ENCODE assay signal across 2 cellular contexts in genomic region chr4:8215641-8216442, GRCh38.
TF ChIP-seq lines count a peak whose summit lies in the region.

No MANE protein-coding gene starts in this region.

TF ChIP-seq in HepG2, 621 proteins besides CTCF, POLR2A, EP300 and RAD21:
- TF ChIP-seq AGO2 (optimal IDR thresholded peaks at IDR 0.05; ENCODE audit: low read depth, low read length), result peak; percentile 29
- TF ChIP-seq MYNN (CRISPR knock-in tag; IDR thresholded peaks at IDR 0.05; ENCODE audit: low read depth), result no peak
- no peak for TF ChIP-seq ARID2 (CRISPR knock-in tag; IDR thresholded peaks at IDR 0.05; ENCODE audit: borderline replicate concordance)
- TF ChIP-seq NR2F2 (IDR thresholded peaks at IDR 0.05; ENCODE audit: borderline replicate concordance, low read depth), result no peak

TF ChIP-seq in H1, 55 proteins besides CTCF, POLR2A, EP300 and RAD21:
- TF ChIP-seq CREB1 (IDR thresholded peaks at IDR 0.05) (no peak), SUZ12 (IDR thresholded peaks at IDR 0.05; ENCODE audit: low read length) (no peak), SAP30 (IDR thresholded peaks at IDR 0.05; ENCODE audit: insufficient read depth, insufficient replicate concordance, low read length) (no peak), BCL11A (IDR thresholded peaks at IDR 0.05; ENCODE audit: low read depth in 2 of 2, low read length in 2 of 2) (no peak), RNF2 (IDR thresholded peaks at IDR 0.05; ENCODE audit: borderline replicate concordance, low read depth, low read length, missing control alignments, poor library complexity, severe bottlenecking) (no peak), E2F6 (IDR thresholded peaks at IDR 0.05) (no peak), CTBP2 (IDR thresholded peaks at IDR 0.05; ENCODE audit: borderline replicate concordance, insufficient read depth, insufficient read length, low read length) (no peak), TAF1 (IDR thresholded peaks at IDR 0.05; ENCODE audit: low read depth, low read length) (no peak), GABPA (IDR thresholded peaks at IDR 0.05; ENCODE audit: borderline replicate concordance, insufficient read depth, low read length) (no peak)
